ENCODE assay signal across 24 cellular contexts in the genomic region with DNA sequence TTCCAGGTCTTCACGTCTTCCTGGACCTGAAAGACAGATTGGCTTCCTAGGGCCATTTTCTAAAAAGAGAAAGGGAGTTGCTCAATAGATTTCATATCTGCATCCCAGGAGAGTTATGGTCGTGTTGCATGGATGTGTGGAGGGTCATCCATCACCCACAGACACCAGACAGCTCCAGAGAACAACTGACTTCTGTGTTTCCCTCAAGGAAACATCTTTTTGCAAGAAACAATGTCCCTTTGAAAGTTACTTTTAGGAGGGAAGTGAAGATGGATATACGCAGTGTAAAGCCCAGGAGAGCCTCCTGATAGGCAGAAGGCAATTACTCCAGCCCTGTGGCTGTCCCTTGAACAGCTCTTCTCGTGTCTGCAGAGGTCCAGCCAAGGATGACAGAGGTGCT.
DNase-seq lines count a peak whose midpoint lies in the region; ATAC-seq, FAIRE-seq and TF ChIP-seq lines count a peak whose summit lies in the region.
"Had no signal": no experiment of that assay in that cellular context is flagged by ENCODE, and none has a peak within 500 bp of the region (broad histone marks: within the 10 kb centered on the region; RNA-seq: fewer than 3 reads in every experiment).

No MANE protein-coding gene starts in this region.

- H3K27ac Mint-ChIP-seq in activated CD4-positive, alpha-beta T cell treated with anti-CD3 and anti-CD28 coated beads, Interleukin-2, amount 10 ng/mL, durations not matched to agents 7 days and 5 days: peak overlapping the region; percentile 46
- H3K27ac Mint-ChIP-seq: HFFc6 had no signal

- FAIRE-seq in HepG2 (lab: Jason Lieb, UNC): no peak
- FAIRE-seq: A204.1, G401.6, GM12892, H54 had no signal

- H3K4me1 Mint-ChIP-seq in activated CD4-positive, alpha-beta T cell treated with anti-CD3 and anti-CD28 coated beads, Interleukin-2, amount 10 ng/mL, durations not matched to agents 7 days and 5 days: peaks cover 11% of the 10 kb centered on the region

- no peak overlapping the region for H3K27ac ChIP-seq in testis
- H3K27ac ChIP-seq in HepG2 (ENCODE audit: extremely low read length, insufficient read depth, low read length): no peak overlapping the region
- H3K27ac ChIP-seq: 22Rv1; BLaER1 treated with 17β-estradiol and CSF1 and Interleukin-3, amounts not matched to agents 10 nM and 100 nM had no signal

- DNase-seq in activated CD4-positive, alpha-beta T cell treated with anti-CD3 and anti-CD28 coated beads, Interleukin-2, amount 10 ng/mL, durations not matched to agents 7 days and 5 days: no peak
- no peak for DNase-seq in activated CD4-positive, alpha-beta T cell treated with anti-CD3 and anti-CD28 coated beads, Interleukin-2, amount 50 U/mL, for 1 hour
- peak; percentile 96 for DNase-seq in SK-MEL-5 (ENCODE audit: low read depth, low spot score)
- DNase-seq in foreskin melanocyte: peak; percentile 69
- DNase-seq in T-helper 9 cell: no peak
- DNase-seq in testis: no peak
- no peak for DNase-seq in HepG2 (ENCODE audit: low spot score)
- DNase-seq: BE2C; Calu3; CD4-positive, alpha-beta T cell; CD8-positive, alpha-beta memory T cell; COR-L47; DMS53; DMS79 treated with DMSO at 0.1 percent for 48 hours; GOT3; HFFc6 had no signal

- 70 to 78% methylated on average over 4 of the region's 4 CpGs for WGBS in testis, 2 donors
- WGBS in HepG2 (ENCODE audit: low lambda C conversion rate): 3% methylated on average over 4 of the region's 4 CpGs

- peaks cover 2% of the 10 kb centered on the region for H3K27me3 Mint-ChIP-seq in activated CD4-positive, alpha-beta T cell treated with anti-CD3 and anti-CD28 coated beads, Interleukin-2, amount 10 ng/mL, durations not matched to agents 7 days and 5 days
- H3K27me3 Mint-ChIP-seq: CD4-positive, alpha-beta T cell had no signal

- no peaks in the 10 kb centered on the region for H4K20me1 ChIP-seq in HepG2 (ENCODE audit: insufficient read depth, low read length)
- H4K20me1 ChIP-seq: BLaER1 treated with 17β-estradiol and CSF1 and Interleukin-3, amounts not matched to agents 10 nM and 100 nM had no signal

- no peak for TF ChIP-seq POLR2A in testis (IDR thresholded peaks at IDR 0.05)
- no peak for TF ChIP-seq POLR2A in HepG2 (IDR thresholded peaks at IDR 0.05; ENCODE audit: insufficient read depth in 1 of 2, low read depth in 2 of 2, low read length in 2 of 2)

- intact Hi-C loops in testis (cut with DNase I; ENCODE audit: low total_unique reads) (no loop called here), HepG2 (cut with micrococcal nuclease; ENCODE audit: unreplicated experiment) (no loop called here)

- no peaks in the 10 kb centered on the region for H3K27me3 ChIP-seq in testis
- peaks cover 0 to 11% of the 10 kb centered on the region in 2 experiments; a peak in 1 of 5 replicates for H3K27me3 ChIP-seq in HepG2 (ENCODE audit: control insufficient read depth in 1 of 2, insufficient read depth in 2 of 2, low read length in 2 of 2)
- H3K27me3 ChIP-seq: BE2C; BLaER1 treated with 17β-estradiol and CSF1 and Interleukin-3, amounts not matched to agents 10 nM and 100 nM had no signal

- in situ Hi-C loops in SK-MEL-5 (cut with HindIII; ENCODE audit: low pct_unique_long_range_greater_than_20kb, low sequenced_read_pairs) (no loop called here), HepG2 (cut with HindIII; ENCODE audit: extremely low pct_ligation_motif_present, low pct_unique_long_range_greater_than_20kb) (loop anchor here (25.0 kb wide), 1 partner anchor 1136 kb away; no protein-coding TSS in a partner anchor)

- no peak overlapping the region for H3K4me3 Mint-ChIP-seq in activated CD4-positive, alpha-beta T cell treated with anti-CD3 and anti-CD28 coated beads, Interleukin-2, amount 10 ng/mL, durations not matched to agents 7 days and 5 days
- H3K4me3 Mint-ChIP-seq: CD14-positive monocyte; CD4-positive, alpha-beta T cell; CD8-positive, alpha-beta memory T cell; HFFc6 had no signal

- CTCF ChIA-PET in activated CD4-positive, alpha-beta T cell treated with anti-CD3 and anti-CD28 coated beads, Interleukin-2, amount 10 ng/mL, durations not matched to agents 7 days and 5 days (lab: Charles Lee): no interaction called here
- CTCF ChIA-PET in HepG2 (lab: Yijun Ruan, JAX; ENCODE audit: low intra/inter-chr PET ratio, low total read pairs): no interaction called here

- H3K4me2 ChIP-seq in HepG2 (ENCODE audit: low read depth, low read length): no peak overlapping the region

- H3K9ac ChIP-seq in HepG2 (ENCODE audit: insufficient read depth, low read depth, low read length): no peak overlapping the region
- H3K9ac ChIP-seq: BLaER1 treated with 17β-estradiol and CSF1 and Interleukin-3, amounts not matched to agents 10 nM and 100 nM had no signal

- H3K4me1 ChIP-seq in testis (no peaks in the 10 kb centered on the region), HepG2 (ENCODE audit: insufficient read depth, low read length) (no peaks in the 10 kb centered on the region)
- H3K4me1 ChIP-seq: BE2C, HAP-1 had no signal

- no TSS peak for BruUV-seq in HepG2 (replicated peaks; lab: Mats Ljungman, UMichigan)

- no peak overlapping the region for H2AFZ ChIP-seq in HepG2 (ENCODE audit: low read length)

- H3K9me3 Mint-ChIP-seq in activated CD4-positive, alpha-beta T cell treated with anti-CD3 and anti-CD28 coated beads, Interleukin-2, amount 10 ng/mL, durations not matched to agents 7 days and 5 days: no peaks in the 10 kb centered on the region
- H3K9me3 Mint-ChIP-seq: CD4-positive, alpha-beta T cell; CD8-positive, alpha-beta memory T cell; HFFc6 had no signal

- no peaks in the 10 kb centered on the region for H3K36me3 Mint-ChIP-seq in activated CD4-positive, alpha-beta T cell treated with anti-CD3 and anti-CD28 coated beads, Interleukin-2, amount 10 ng/mL, durations not matched to agents 7 days and 5 days (ENCODE audit: low read depth)
- H3K36me3 Mint-ChIP-seq: CD14-positive monocyte; CD8-positive, alpha-beta memory T cell had no signal

- TF ChIP-seq RAD21 in HepG2 (CRISPR knock-in tag; IDR thresholded peaks at IDR 0.05): no peak

- TF ChIP-seq EP300 in HepG2 (IDR thresholded peaks at IDR 0.05; ENCODE audit: low read depth in 2 of 2, low read length in 2 of 2) (no peak), HepG2 (CRISPR knock-in tag; IDR thresholded peaks at IDR 0.05; ENCODE audit: borderline replicate concordance) (no peak)

- H3K9me3 ChIP-seq in testis (no peaks in the 10 kb centered on the region), HepG2 (ENCODE audit: low read length) (no peaks in the 10 kb centered on the region)
- H3K9me3 ChIP-seq: BE2C, HAP-1 had no signal

- no peak for TF ChIP-seq CTCF in testis (IDR thresholded peaks at IDR 0.05)
- no peak for TF ChIP-seq CTCF in HepG2 (CRISPR knock-in tag; IDR thresholded peaks at IDR 0.05)

- H3K79me2 ChIP-seq in HepG2 (ENCODE audit: insufficient read depth, low read length): no peaks in the 10 kb centered on the region

- no peaks in the 10 kb centered on the region for H3K36me3 ChIP-seq in testis (ENCODE audit: low read depth, missing control alignments)
- no peaks in the 10 kb centered on the region for H3K36me3 ChIP-seq in HepG2 (replicated peaks in 1 of 2; ENCODE audit: control insufficient read depth in 1 of 2, insufficient read depth in 2 of 2, low read length in 2 of 2)
- H3K36me3 ChIP-seq: BE2C; BLaER1 treated with 17β-estradiol and CSF1 and Interleukin-3, amounts not matched to agents 10 nM and 100 nM; HAP-1 had no signal

- ATAC-seq in HepG2: no peak

- POLR2A ChIA-PET in activated CD4-positive, alpha-beta T cell treated with anti-CD3 and anti-CD28 coated beads, Interleukin-2, amount 10 ng/mL, durations not matched to agents 7 days and 5 days (lab: Charles Lee): no interaction called here
- POLR2A ChIA-PET in HepG2 (lab: Yijun Ruan, JAX): no interaction called here

- H3K4me3 ChIP-seq in testis (no peak overlapping the region), HepG2 (replicated peaks in 1 of 3; ENCODE audit: insufficient read depth in 1 of 3, low read depth in 2 of 3, low read length in 3 of 3) (no peak overlapping the region)
- H3K4me3 ChIP-seq: BLaER1 treated with 17β-estradiol and CSF1 and Interleukin-3, amounts not matched to agents 10 nM and 100 nM; HAP-1 had no signal

TF ChIP-seq in HepG2, 621 proteins besides CTCF, POLR2A, EP300 and RAD21:
- TF ChIP-seq ZBTB21 (CRISPR knock-in tag; IDR thresholded peaks at IDR 0.05) (no peak), GATAD2A (CRISPR knock-in tag; IDR thresholded peaks at IDR 0.05) (no peak)
- TF ChIP-seq, protein P1, sequence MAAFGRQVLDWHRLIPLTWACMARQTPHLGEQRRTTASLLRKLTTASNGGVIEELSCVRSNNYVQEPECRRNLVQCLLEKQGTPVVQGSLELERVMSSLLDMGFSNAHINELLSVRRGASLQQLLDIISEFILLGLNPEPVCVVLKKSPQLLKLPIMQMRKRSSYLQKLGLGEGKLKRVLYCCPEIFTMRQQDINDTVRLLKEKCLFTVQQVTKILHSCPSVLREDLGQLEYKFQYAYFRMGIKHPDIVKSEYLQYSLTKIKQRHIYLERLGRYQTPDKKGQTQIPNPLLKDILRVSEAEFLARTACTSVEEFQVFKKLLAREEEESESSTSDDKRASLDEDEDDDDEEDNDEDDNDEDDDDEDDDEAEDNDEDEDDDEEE (CRISPR knock-in tag; IDR thresholded peaks at IDR 0.05): no peak

Comparison
In these comparisons a context has a peak if more than half of its experiments do, and no peak if none do; other contexts are left out.
1. DNase-seq: peak in SK-MEL-5 (single experiment) and foreskin melanocyte (single experiment); none in activated CD4-positive, alpha-beta T cell treated with anti-CD3 and anti-CD28 coated beads, Interleukin-2, amount 10 ng/mL, durations not matched to agents 7 days and 5 days (single experiment), activated CD4-positive, alpha-beta T cell treated with anti-CD3 and anti-CD28 coated beads, Interleukin-2, amount 50 U/mL, for 1 hour (single experiment), T-helper 9 cell (single experiment), testis (single experiment) and HepG2 (single experiment).